1 cellular context compared by ENCODE assay signal in genomic region chr16:89009343-89010209, GRCh38.
TF ChIP-seq lines count a peak whose summit lies in the region.

No MANE protein-coding gene starts in this region.

TF ChIP-seq in WTC11, 78 proteins besides CTCF, POLR2A, EP300 and RAD21 (continued from another document):
- TF ChIP-seq GRHL2 (CRISPR knock-in tag; IDR thresholded peaks at IDR 0.05; ENCODE audit: insufficient replicate concordance, severe bottlenecking), result no peak
- no peak for TF ChIP-seq ZNF219 (CRISPR knock-in tag; IDR thresholded peaks at IDR 0.05; ENCODE audit: borderline replicate concordance)
- no peak for TF ChIP-seq HMGA2 (CRISPR knock-in tag; IDR thresholded peaks at IDR 0.05)
- no peak for TF ChIP-seq KAT7 (CRISPR knock-in tag; IDR thresholded peaks at IDR 0.05; ENCODE audit: borderline replicate concordance)
- no peak for TF ChIP-seq MXD4 (CRISPR knock-in tag; IDR thresholded peaks at IDR 0.05; ENCODE audit: borderline replicate concordance)
- no peak; the same call in 1 of the 2 replicates for TF ChIP-seq MAX (CRISPR knock-in tag; IDR thresholded peaks at IDR 0.05)
- TF ChIP-seq JUN (CRISPR knock-in tag; IDR thresholded peaks at IDR 0.05), result 0 out of 2 replicates have a peak, but pooled peaks have one; percentile 14
- TF ChIP-seq CREB1 (CRISPR knock-in tag; IDR thresholded peaks at IDR 0.05), result no peak
- no peak for TF ChIP-seq ZBTB21 (CRISPR knock-in tag; IDR thresholded peaks at IDR 0.05; ENCODE audit: borderline replicate concordance)
- TF ChIP-seq CDX4 (CRISPR knock-in tag; IDR thresholded peaks at IDR 0.05; ENCODE audit: borderline replicate concordance), result no peak
- TF ChIP-seq ETV6 (CRISPR knock-in tag; IDR thresholded peaks at IDR 0.05), result 0 out of 2 replicates have a peak, but pooled peaks have one; percentile 44
- no peak for TF ChIP-seq ZNF416 (CRISPR knock-in tag; IDR thresholded peaks at IDR 0.05)
- no peak for TF ChIP-seq FOXP1 (CRISPR knock-in tag; IDR thresholded peaks at IDR 0.05; ENCODE audit: borderline replicate concordance)
- TF ChIP-seq HMGXB4 (CRISPR knock-in tag; IDR thresholded peaks at IDR 0.05), result no peak
- TF ChIP-seq CBFB (CRISPR knock-in tag; IDR thresholded peaks at IDR 0.05; ENCODE audit: low read depth), result no peak
- TF ChIP-seq NFE2L1 (CRISPR knock-in tag; IDR thresholded peaks at IDR 0.05), result 0 out of 2 replicates have a peak, but pooled peaks have one; percentile 22
- no peak for TF ChIP-seq ZNF671 (CRISPR knock-in tag; IDR thresholded peaks at IDR 0.05)
- TF ChIP-seq ZNF263 (CRISPR knock-in tag; IDR thresholded peaks at IDR 0.05; ENCODE audit: low read depth), result no peak
- TF ChIP-seq ATF2 (CRISPR knock-in tag; IDR thresholded peaks at IDR 0.05; ENCODE audit: borderline replicate concordance, low read depth), result no peak
- no peak for TF ChIP-seq IRF1 (CRISPR knock-in tag; IDR thresholded peaks at IDR 0.05)
- TF ChIP-seq E2F1 (CRISPR knock-in tag; IDR thresholded peaks at IDR 0.05), result 0 out of 2 replicates have a peak, but pooled peaks have one; percentile 18
- TF ChIP-seq ZNF121 (CRISPR knock-in tag; IDR thresholded peaks at IDR 0.05), result no peak
- TF ChIP-seq FOXP4 (CRISPR knock-in tag; IDR thresholded peaks at IDR 0.05), result 0 out of 2 replicates have a peak, but pooled peaks have one; percentile 46
